Comparison of ENCODE assay signal across 7 cellular contexts in the genomic region with DNA sequence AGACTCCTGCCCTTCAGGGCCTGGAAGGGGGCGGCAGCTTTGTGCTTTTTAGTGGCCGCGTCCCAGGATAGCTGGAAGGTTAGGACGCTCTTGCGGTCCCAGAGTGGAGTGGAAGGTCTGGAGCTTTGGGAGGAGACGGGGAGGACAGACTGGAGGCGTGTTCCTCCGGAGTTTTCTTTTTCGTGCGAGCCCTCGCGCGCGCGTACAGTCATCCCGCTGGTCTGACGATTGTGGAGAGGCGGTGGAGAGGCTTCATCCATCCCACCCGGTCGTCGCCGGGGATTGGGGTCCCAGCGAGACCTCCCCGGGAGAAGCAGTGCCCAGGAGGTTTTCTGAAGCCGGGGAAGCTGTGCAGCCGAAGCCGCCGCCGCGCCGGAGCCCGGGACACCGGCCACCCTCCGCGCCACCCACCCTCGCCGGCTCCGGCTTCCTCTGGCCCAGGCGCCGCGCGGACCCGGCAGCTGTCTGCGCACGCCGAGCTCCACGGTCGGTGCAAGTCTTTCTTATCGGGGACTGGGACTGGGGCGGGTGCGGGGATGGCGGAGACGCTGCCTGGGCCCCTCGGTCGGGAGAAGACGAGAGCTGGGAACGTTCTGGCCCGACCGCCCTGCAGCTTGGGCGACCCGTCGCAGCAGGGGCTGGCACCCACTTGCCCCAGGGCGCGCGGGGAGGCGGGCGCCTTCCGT. TPM values are rescaled to one million over a fixed set of nuclear protein-coding genes. Genes with fewer than 3 reads are reported as not detected.
DNase-seq lines count a peak whose midpoint lies in the region; ATAC-seq and TF ChIP-seq lines count a peak whose summit lies in the region.

A gene (plus strand): TSS at position 207 of the 686 bp plus-strand sequence. CDS start 4,585 bp downstream, outside the sequence.

- TF ChIP-seq POLR2A in thyroid gland (IDR thresholded peaks at IDR 0.05), result no peak

- H3K4me3 ChIP-seq in liver (ENCODE audit: low read depth in 1 of 3, low read length in 3 of 3) (peak within 1 kb of the TSS in 1 of 3 donors; percentile 45), thyroid gland (replicated peaks in 1 of 3) (peak within 1 kb of the TSS; percentile 17 to 38 (median 37))

- WGBS in liver, result 5% methylated on average over 68 of the region's 68 CpGs
- 3 to 8% methylated on average over 17 to 29 of the region's 68 CpGs for WGBS in thyroid gland, 2 donors

- intact Hi-C loops in thyroid gland (cut with DNase I), result no loop called here

- TF ChIP-seq CTCF in liver (IDR thresholded peaks at IDR 0.05; ENCODE audit: low read depth, low read length, missing input control) (no peak), thyroid gland (IDR thresholded peaks at IDR 0.05) (no peak)

- H3K9ac ChIP-seq in liver (ENCODE audit: low read depth in 1 of 2, low read length in 2 of 2), result no peak within 1 kb of the TSS

- ATAC-seq in GM18517 (IDR thresholded peaks at IDR 0.05; ENCODE audit: unreplicated experiment), result no peak

- peaks cover 0 to 1% (median 0%) of the 10 kb centered on the region in 4 donors for H3K4me1 ChIP-seq in liver (ENCODE audit: control insufficient read depth in 4 of 4, insufficient read depth in 4 of 4, low read length in 3 of 4)
- peaks cover 0 to 3% of the 10 kb centered on the region in 2 donors for H3K4me1 ChIP-seq in thyroid gland

- peak; percentile 77 for DNase-seq in LHCN-M2 (ENCODE audit: low read depth)
- DNase-seq in dedifferentiated amniotic fluid mesenchymal stem cell (ENCODE audit: extremely low spot score), result peak; percentile 43
- peak; percentile 30 to 37 for DNase-seq in thyroid gland
- DNase-seq in GM19238 (ENCODE audit: insufficient read length, low spot score), result no peak
- DNase-seq in activated CD4-positive, alpha-beta T cell treated with anti-CD3 and anti-CD28 coated beads for 1 hour, result no peak

- H3K9me3 ChIP-seq in liver (ENCODE audit: control insufficient read depth in 4 of 4, low read length in 3 of 4) (no peaks in the 10 kb centered on the region), thyroid gland (no peaks in the 10 kb centered on the region)

- peaks cover 0 to 3% (median under 1%) of the 10 kb centered on the region in 4 donors for H3K27me3 ChIP-seq in liver (ENCODE audit: control insufficient read depth in 4 of 4, insufficient read depth in 4 of 4, low read length in 3 of 4)
- no peaks in the 10 kb centered on the region for H3K27me3 ChIP-seq in thyroid gland

- H3K36me3 ChIP-seq in liver (ENCODE audit: control insufficient read depth in 4 of 4, insufficient read depth in 3 of 4, low read depth in 1 of 4, low read length in 3 of 4), result no peaks in the 10 kb centered on the region
- no peaks in the 10 kb centered on the region for H3K36me3 ChIP-seq in thyroid gland

- no peak for TF ChIP-seq RAD21 in liver (IDR thresholded peaks at IDR 0.05)

- H3K27ac ChIP-seq in liver (ENCODE audit: low read depth in 1 of 2, low read length in 2 of 2) (peak within 1 kb of the TSS; percentile 6 to 46), thyroid gland (peak within 1 kb of the TSS; percentile 21 to 50 (median 38))

TF ChIP-seq in liver, 16 proteins besides CTCF, POLR2A, EP300 and RAD21:
- TF ChIP-seq FOXA1 (IDR thresholded peaks at IDR 0.05) (no peak), JUND (IDR thresholded peaks at IDR 0.05) (no peak), EGR1 (IDR thresholded peaks at IDR 0.05; ENCODE audit: low read depth in 2 of 2) (no peak)
- TF ChIP-seq, protein P1, sequence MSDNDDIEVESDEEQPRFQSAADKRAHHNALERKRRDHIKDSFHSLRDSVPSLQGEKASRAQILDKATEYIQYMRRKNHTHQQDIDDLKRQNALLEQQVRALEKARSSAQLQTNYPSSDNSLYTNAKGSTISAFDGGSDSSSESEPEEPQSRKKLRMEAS (IDR thresholded peaks at IDR 0.05), result no peak
TF ChIP-seq in liver: peak in this region for 0.

RNA-seq across cellular contexts. Expression of the gene that starts here (rescaled TPM):
- total RNA-seq in LHCN-M2 (2014; rRNA removed), result 36.5 and 39.5 TPM in 2 replicates
- polyA plus RNA-seq in LHCN-M2 (2012), result 5.4 TPM
- 1 to 10 TPM; 1.5 to 6.0 TPM for total RNA-seq in liver
- polyA plus RNA-seq in liver, result under 1 TPM; 0.71 to 0.75 TPM
- total RNA-seq in thyroid gland, result 1 to 10 TPM; 5.9 to 7.7 (median 6.8) TPM

Comparison
In these comparisons a context has a peak if more than half of its experiments do, and no peak if none do; other contexts are left out.
1. DNase-seq: peak in LHCN-M2 (single experiment), dedifferentiated amniotic fluid mesenchymal stem cell (single experiment) and thyroid gland (2 of 2); none in GM19238 (single experiment) and activated CD4-positive, alpha-beta T cell treated with anti-CD3 and anti-CD28 coated beads for 1 hour (single experiment).